Comparison of ENCODE assay signal across 22 cellular contexts in genomic region chr18:58319719-58320118, GRCh38.
"Had no signal": no experiment of that assay in that cellular context is flagged by ENCODE, and none has a peak within 500 bp of the region (broad histone marks: within the 10 kb centered on the region; RNA-seq: fewer than 3 reads in every experiment).

No MANE protein-coding gene starts in this region.

- H3K9me3 ChIP-seq: MG63 had no signal

- FAIRE-seq: RCC 7860 had no signal

- DNase-seq: activated CD4-positive, alpha-beta T cell treated with anti-CD3 and anti-CD28 coated beads for 48 hours; activated CD4-positive, alpha-beta T cell treated with anti-CD3 and anti-CD28 coated beads, Interleukin-2, amount 50 U/mL, for 4 hours; activated CD4-positive, CD25-positive, alpha-beta regulatory T cell treated with anti-CD3 and anti-CD28 coated beads, Interleukin-2, amount 50 U/mL, for 72 hours; activated CD8-positive, alpha-beta memory T cell treated with anti-CD3 and anti-CD28 coated beads, Interleukin-2, amount 10 ng/mL, durations not matched to agents 7 days and 5 days; activated gamma-delta T cell; activated naive CD4-positive, alpha-beta T cell treated with anti-CD3 and anti-CD28 coated beads for 36 hours; activated T-cell treated with anti-CD3 and anti-CD28 coated beads, Interleukin-2, amount 50 U/mL, for 4 hours; amygdala; brain microvascular endothelial cell; cerebellar nuclear complex; MG63; MV-4-11; NCI-H1092 treated with DMSO at 0.1 percent for 48 hours; NCI-H1417 treated with DMSO at 0.1 percent for 48 hours; NCI-H1694; NCI-H2029 treated with DMSO at 0.1 percent for 48 hours; NCI-H446; NCI-H524; PC-3; SHP77 treated with DMSO at 0.1 percent for 48 hours had no signal

- H3K4me3 ChIP-seq: MG63 had no signal

- ATAC-seq: activated CD8-positive, alpha-beta memory T cell treated with anti-CD3 and anti-CD28 coated beads, Interleukin-2, amount 10 ng/mL, durations not matched to agents 7 days and 5 days; activated T-cell treated with anti-CD3 and anti-CD28 coated beads, Interleukin-2, amount 50 U/mL, for 4 hours; PC-3; WTC11 had no signal

- H3K27ac ChIP-seq: brain microvascular endothelial cell had no signal

- H3K27me3 ChIP-seq: brain microvascular endothelial cell, MG63 had no signal
